Comparison of ENCODE assay signal across 11 cellular contexts in the genomic region with DNA sequence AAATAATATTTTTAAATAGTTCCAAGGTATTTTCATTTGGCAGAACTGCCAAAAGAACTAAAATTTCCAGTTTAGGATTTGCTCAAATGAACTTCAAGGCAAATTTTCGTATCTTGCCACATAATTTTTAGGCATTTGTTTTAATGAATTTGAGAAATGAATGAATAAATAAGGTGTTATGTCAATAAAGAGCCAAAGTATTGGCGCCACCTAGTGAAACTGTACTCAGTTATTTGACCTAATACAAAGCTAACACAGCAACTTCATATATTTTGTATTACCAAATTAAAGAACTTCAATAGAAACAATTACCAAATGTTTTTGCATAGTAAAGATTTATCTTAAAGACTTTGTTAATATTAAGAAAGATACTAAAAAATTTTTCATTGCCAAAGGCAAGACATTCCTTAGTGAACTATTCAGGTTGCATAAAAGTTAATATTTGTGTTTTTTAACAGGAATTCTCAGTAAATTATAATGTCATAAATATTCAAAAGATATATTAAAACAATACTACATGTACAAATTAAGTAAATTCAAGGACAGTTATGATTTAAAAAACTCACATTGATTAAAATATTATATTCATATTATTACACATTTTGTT. TPM values are rescaled to one million over a fixed set of nuclear protein-coding genes. Genes with fewer than 3 reads are reported as not detected.
DNase-seq lines count a peak whose midpoint lies in the region; ATAC-seq, FAIRE-seq and TF ChIP-seq lines count a peak whose summit lies in the region.
"Had no signal": no experiment of that assay in that cellular context is flagged by ENCODE, and none has a peak within 500 bp of the region (broad histone marks: within the 10 kb centered on the region; RNA-seq: fewer than 3 reads in every experiment).

No MANE protein-coding gene starts in this region.

- no peaks in the 10 kb centered on the region for H3K27me3 ChIP-seq in bronchial epithelial cell (ENCODE audit: control insufficient read depth, insufficient read depth, low read length)
- H3K27me3 ChIP-seq: BLaER1, suprapubic skin had no signal

- H3K4me3 Mint-ChIP-seq in nephron: no peak overlapping the region
- no peak overlapping the region for H3K4me3 Mint-ChIP-seq in stimulated activated naive CD8-positive, alpha-beta T cell treated with anti-CD3 and anti-CD28 coated beads, Interleukin-15, amount 100 ng/mL, for 72 hours

- H3K36me3 ChIP-seq in bronchial epithelial cell (ENCODE audit: control insufficient read depth, insufficient read depth, low read length): no peaks in the 10 kb centered on the region
- H3K36me3 ChIP-seq: BLaER1, suprapubic skin had no signal

- no peak overlapping the region for H3K4me3 ChIP-seq in bronchial epithelial cell (ENCODE audit: low read depth, low read length)
- H3K4me3 ChIP-seq: BLaER1, suprapubic skin had no signal

- H3K36me3 Mint-ChIP-seq in nephron (ENCODE audit: low read depth): no peaks in the 10 kb centered on the region

- no peaks in the 10 kb centered on the region for H3K4me1 Mint-ChIP-seq in nephron
- H3K4me1 Mint-ChIP-seq in stimulated activated naive CD8-positive, alpha-beta T cell treated with anti-CD3 and anti-CD28 coated beads, Interleukin-15, amount 100 ng/mL, for 72 hours: no peaks in the 10 kb centered on the region

- H3K27ac Mint-ChIP-seq in nephron: no peak overlapping the region
- no peak overlapping the region for H3K27ac Mint-ChIP-seq in stimulated activated naive CD8-positive, alpha-beta T cell treated with anti-CD3 and anti-CD28 coated beads, Interleukin-15, amount 100 ng/mL, for 72 hours

- FAIRE-seq in bronchial epithelial cell (lab: Jason Lieb, UNC): no peak

- ATAC-seq in stimulated activated naive CD8-positive, alpha-beta T cell treated with anti-CD3 and anti-CD28 coated beads, Interleukin-15, amount 100 ng/mL, for 72 hours: no peak
- ATAC-seq in GM21529 (IDR thresholded peaks at IDR 0.05; ENCODE audit: unreplicated experiment): no peak

- no peaks in the 10 kb centered on the region for H3K27me3 Mint-ChIP-seq in nephron (ENCODE audit: low read depth)
- H3K27me3 Mint-ChIP-seq in stimulated activated naive CD8-positive, alpha-beta T cell treated with anti-CD3 and anti-CD28 coated beads, Interleukin-15, amount 100 ng/mL, for 72 hours: no peaks in the 10 kb centered on the region

- H3K9me3 Mint-ChIP-seq in nephron: peaks cover 10% of the 10 kb centered on the region
- peaks cover 4 to 7% of the 10 kb centered on the region in 2 donors for H3K9me3 Mint-ChIP-seq in stimulated activated naive CD8-positive, alpha-beta T cell treated with anti-CD3 and anti-CD28 coated beads, Interleukin-15, amount 100 ng/mL, for 72 hours

- TF ChIP-seq CTCF in bronchial epithelial cell (IDR thresholded peaks at IDR 0.05; ENCODE audit: insufficient read depth, low read length, severe bottlenecking) (peak; percentile 51), nephron (IDR thresholded peaks at IDR 0.05; ENCODE audit: unreplicated experiment in 3 of 3) (peak; percentile 45 to 67 (median 63))

- DNase-seq in NCI-H1105 treated with DMSO at 0.1 percent for 48 hours (lab: John Stamatoyannopoulos, UW) (peak; percentile 4), NCI-H1105 (lab: John Stamatoyannopoulos, UW) (no peak), Kasumi-1 (lab: John Stamatoyannopoulos, UW) (peak; percentile 26 to 45), bronchial epithelial cell (ENCODE audit: low read depth) (peak; percentile 52), dedifferentiated amniotic fluid mesenchymal stem cell (ENCODE audit: extremely low spot score) (no peak)
- DNase-seq in stimulated activated naive CD8-positive, alpha-beta T cell treated with anti-CD3 and anti-CD28 coated beads, Interleukin-15, amount 100 ng/mL, for 72 hours: no peak
- DNase-seq: Right ventricle myocardium superior had no signal

RNA-seq across cellular contexts. Expression of gene STPG2, which starts 50.3 kb away (rescaled TPM):
- total RNA-seq in bronchial epithelial cell: 0.13 TPM in 1 of 2 replicates, not detected in the other

Comparison
In these comparisons a context has a peak if more than half of its experiments do, and no peak if none do; other contexts are left out.
1. DNase-seq: peak in NCI-H1105 treated with DMSO at 0.1 percent for 48 hours (single experiment), Kasumi-1 (2 of 2) and bronchial epithelial cell (single experiment); none in NCI-H1105 (single experiment), stimulated activated naive CD8-positive, alpha-beta T cell treated with anti-CD3 and anti-CD28 coated beads, Interleukin-15, amount 100 ng/mL, for 72 hours (0 of 2) and dedifferentiated amniotic fluid mesenchymal stem cell (single experiment).